Comparison of ENCODE assay signal across 12 cellular contexts in genomic region chr2:216206821-216207220, GRCh38.
A peak's percentile ranks its signal among the peaks of the same experiment; 100 is the strongest.
DNase-seq lines count a peak whose midpoint lies in the region; ATAC-seq lines count a peak whose summit lies in the region.
"Had no signal": no experiment of that assay in that cellular context is flagged by ENCODE, and none has a peak within 500 bp of the region (broad histone marks: within the 10 kb centered on the region; RNA-seq: fewer than 3 reads in every experiment).

No MANE protein-coding gene starts in this region.

- H3K36me3 Mint-ChIP-seq in activated T-cell treated with anti-CD3 and anti-CD28 coated beads, Interleukin-2, amount 50 U/mL, for 4 hours (ENCODE audit: insufficient read depth): peaks cover 68% of the 10 kb centered on the region
- H3K36me3 Mint-ChIP-seq in stimulated activated effector memory CD8-positive, alpha-beta T cell treated with anti-CD3 and anti-CD28 coated beads, Interleukin-12 subunit alpha, Interleukin-12 subunit beta, amount 100 ng/mL, for 72 hours: no peaks in the 10 kb centered on the region

- H3K4me1 Mint-ChIP-seq in activated T-cell treated with anti-CD3 and anti-CD28 coated beads, Interleukin-2, amount 50 U/mL, for 4 hours (ENCODE audit: low read depth): peaks cover 52% of the 10 kb centered on the region
- peaks cover 32% of the 10 kb centered on the region for H3K4me1 Mint-ChIP-seq in stimulated activated effector memory CD8-positive, alpha-beta T cell treated with anti-CD3 and anti-CD28 coated beads, Interleukin-12 subunit alpha, Interleukin-12 subunit beta, amount 100 ng/mL, for 72 hours

- peak overlapping the region; percentile 68 for H3K27ac Mint-ChIP-seq in stimulated activated effector memory CD8-positive, alpha-beta T cell treated with anti-CD3 and anti-CD28 coated beads, Interleukin-12 subunit alpha, Interleukin-12 subunit beta, amount 100 ng/mL, for 72 hours
- H3K27ac Mint-ChIP-seq: progenitor cell of endocrine pancreas had no signal

- no peak overlapping the region for H3K4me3 Mint-ChIP-seq in activated T-cell treated with anti-CD3 and anti-CD28 coated beads, Interleukin-2, amount 50 U/mL, for 4 hours
- no peak overlapping the region for H3K4me3 Mint-ChIP-seq in stimulated activated effector memory CD8-positive, alpha-beta T cell treated with anti-CD3 and anti-CD28 coated beads, Interleukin-12 subunit alpha, Interleukin-12 subunit beta, amount 100 ng/mL, for 72 hours

- DNase-seq in activated T-cell treated with anti-CD3 and anti-CD28 coated beads, Interleukin-2, amount 50 U/mL, for 4 hours: no peak
- no peak for DNase-seq in activated T-cell treated with anti-CD3 and anti-CD28 coated beads, Interleukin-2, amount 50 U/mL, for 1 hour
- DNase-seq in stimulated activated effector memory CD8-positive, alpha-beta T cell treated with anti-CD3 and anti-CD28 coated beads, Interleukin-12 subunit alpha, Interleukin-12 subunit beta, amount 100 ng/mL, for 72 hours (ENCODE audit: low spot score in 2 of 2): no peak
- DNase-seq in activated gamma-delta T cell treated with Interleukin-2 at 50 U/mL for 16 hours (no peak), NCI-H82 treated with DMSO at 0.1 percent for 48 hours (lab: John Stamatoyannopoulos, UW; ENCODE audit: unreplicated experiment) (no peak), DMS79 treated with DMSO at 0.1 percent for 48 hours (lab: John Stamatoyannopoulos, UW) (no peak)
- DNase-seq: caudate nucleus, kidney, midbrain had no signal

- H3K27me3 Mint-ChIP-seq in activated T-cell treated with anti-CD3 and anti-CD28 coated beads, Interleukin-2, amount 50 U/mL, for 4 hours (ENCODE audit: low read depth): no peaks in the 10 kb centered on the region
- H3K27me3 Mint-ChIP-seq: progenitor cell of endocrine pancreas had no signal

- peak; percentile 61 to 64 for ATAC-seq in activated T-cell treated with anti-CD3 and anti-CD28 coated beads, Interleukin-2, amount 50 U/mL, for 4 hours
- peak; percentile 40 for ATAC-seq in GM21619 (IDR thresholded peaks at IDR 0.05; ENCODE audit: unreplicated experiment)
- ATAC-seq in HG03558 (IDR thresholded peaks at IDR 0.05; ENCODE audit: extremely low read depth, unreplicated experiment): peak; percentile 47
- peak; percentile 45 for ATAC-seq in stimulated activated effector memory CD8-positive, alpha-beta T cell treated with anti-CD3 and anti-CD28 coated beads, Interleukin-12 subunit alpha, Interleukin-12 subunit beta, amount 100 ng/mL, for 72 hours

- H3K9me3 Mint-ChIP-seq in activated T-cell treated with anti-CD3 and anti-CD28 coated beads, Interleukin-2, amount 50 U/mL, for 4 hours: no peaks in the 10 kb centered on the region
- H3K9me3 Mint-ChIP-seq in stimulated activated effector memory CD8-positive, alpha-beta T cell treated with anti-CD3 and anti-CD28 coated beads, Interleukin-12 subunit alpha, Interleukin-12 subunit beta, amount 100 ng/mL, for 72 hours: no peaks in the 10 kb centered on the region
